26 cellular contexts compared by ENCODE assay signal in genomic region chr9:107932036-107932435, GRCh38.
DNase-seq lines count a peak whose midpoint lies in the region; ATAC-seq and TF ChIP-seq lines count a peak whose summit lies in the region.
"Had no signal": no experiment of that assay in that cellular context is flagged by ENCODE, and none has a peak within 500 bp of the region (broad histone marks: within the 10 kb centered on the region; RNA-seq: fewer than 3 reads in every experiment).

No MANE protein-coding gene starts in this region.

- intact Hi-C loops in left cardiac atrium (cut with DNase I) = no loop called here

- H3K4me3 ChIP-seq in BJ (ENCODE audit: low read depth, low read length) (no peak overlapping the region), osteoblast (ENCODE audit: insufficient read depth, low read length) (no peak overlapping the region)
- H3K4me3 ChIP-seq: tibial artery had no signal

- peaks cover 22% of the 10 kb centered on the region for H3K4me1 ChIP-seq in osteoblast (ENCODE audit: insufficient read depth, low read length)
- H3K4me1 ChIP-seq: Caco-2, tibial artery had no signal

- H3K27ac ChIP-seq in osteoblast (ENCODE audit: low read depth, low read length) = peak overlapping the region; percentile 0
- H3K27ac ChIP-seq: tibial artery, VCaP had no signal

- POLR2A ChIA-PET in BJ (lab: Charles Lee) (interaction anchor here (0.6 kb wide), 1 partner anchor 40 kb away, joined by 15 read pairs; no protein-coding TSS in a partner anchor), GM10248 (lab: Yijun Ruan, JAX) (no interaction called here)

- H3K9me3 ChIP-seq in osteoblast (ENCODE audit: low read depth, low read length) = no peaks in the 10 kb centered on the region
- H3K9me3 ChIP-seq: Caco-2, tibial artery had no signal

- H2AFZ ChIP-seq in osteoblast (ENCODE audit: low read length) = no peak overlapping the region

- ATAC-seq in left cardiac atrium (no peak), HG03045 (IDR thresholded peaks at IDR 0.05; ENCODE audit: unreplicated experiment) (no peak)
- ATAC-seq: left lobe of liver, Panc1, T-helper 17 cell had no signal

- no peak overlapping the region for H3K4me2 ChIP-seq in osteoblast (ENCODE audit: insufficient read depth, low read length)

- TF ChIP-seq CTCF in BJ (IDR thresholded peaks at IDR 0.05; ENCODE audit: insufficient read depth, low read depth, low read length) (no peak), osteoblast (IDR thresholded peaks at IDR 0.05; ENCODE audit: extremely low read depth, low read depth, low read length) (no peak), GM10248 (IDR thresholded peaks at IDR 0.05; ENCODE audit: control extremely low read depth, extremely low read depth, low read depth, missing control alignments) (no peak)

- no peaks in the 10 kb centered on the region for H3K36me3 ChIP-seq in BJ (ENCODE audit: control insufficient read depth, insufficient read depth, low read length)
- H3K36me3 ChIP-seq in osteoblast (ENCODE audit: insufficient read depth, low read length) = no peaks in the 10 kb centered on the region
- H3K36me3 ChIP-seq: tibial artery had no signal

- H3K79me2 ChIP-seq in osteoblast (ENCODE audit: insufficient read depth, low read length) = no peaks in the 10 kb centered on the region

- H4K20me1 ChIP-seq in osteoblast (ENCODE audit: insufficient read depth, low read length) = no peaks in the 10 kb centered on the region

- CTCF ChIA-PET in BJ (lab: Yijun Ruan, JAX) = no interaction called here
- CTCF ChIA-PET in GM10248 (lab: Yijun Ruan, JAX) = interaction anchor here (1.5 kb wide), 1 partner anchor 9 kb away, joined by 3 read pairs; no protein-coding TSS in a partner anchor

- H3K27me3 ChIP-seq in BJ (ENCODE audit: control insufficient read depth, insufficient read depth, low read length) (no peaks in the 10 kb centered on the region), osteoblast (ENCODE audit: insufficient read depth, low read length) (no peaks in the 10 kb centered on the region)
- H3K27me3 ChIP-seq: tibial artery had no signal

- DNase-seq in BJ (ENCODE audit: low read depth) (peak; percentile 12), MV-4-11 (lab: John Stamatoyannopoulos, UW) (peak; percentile 4), dedifferentiated amniotic fluid mesenchymal stem cell (ENCODE audit: extremely low spot score) (peak; percentile 57), osteoblast (ENCODE audit: insufficient read length, low spot score, missing footprints) (peak; percentile 73), left cardiac atrium (no peak), GM10248 (ENCODE audit: extremely low spot score) (no peak)
- no peak for DNase-seq in stimulated activated CD4-positive, alpha-beta T cell treated with anti-CD3 and anti-CD28 coated beads, Interleukin-4, amount 100 ng/mL, for 1 hour
- DNase-seq: activated CD8-positive, alpha-beta memory T cell treated with anti-CD3 and anti-CD28 coated beads, Interleukin-2, amount 50 U/mL, for 48 hours; AML-193; amygdala; Caco-2; cerebellar nuclear complex; effector CD4-positive, alpha-beta T cell; erythroblast; glutamatergic neuron; MM.1S; NCI-H187 treated with DMSO at 0.1 percent for 48 hours; NCI-H345; stimulated activated CD4-positive, alpha-beta T cell treated with anti-CD3 and anti-CD28 coated beads, Interleukin-2, amount 100 ng/mL, for 24 hours; stimulated activated naive CD4-positive, alpha-beta T cell treated with Interleukin-2 at 50 U/mL for 16 hours; T-helper 17 cell; tibial artery had no signal

Comparison
In these comparisons a context has a peak if more than half of its experiments do, and no peak if none do; other contexts are left out.
1. DNase-seq: peak in BJ (single experiment), MV-4-11 (single experiment), dedifferentiated amniotic fluid mesenchymal stem cell (single experiment) and osteoblast (single experiment); none in left cardiac atrium (single experiment), stimulated activated CD4-positive, alpha-beta T cell treated with anti-CD3 and anti-CD28 coated beads, Interleukin-4, amount 100 ng/mL, for 1 hour (single experiment) and GM10248 (single experiment).